8 cellular contexts compared by ENCODE assay signal in genomic region chr13:24693862-24694471, GRCh38. TPM values are rescaled to one million over a fixed set of nuclear protein-coding genes. Genes with fewer than 3 reads are reported as not detected.
DNase-seq lines count a peak whose midpoint lies in the region; ATAC-seq and TF ChIP-seq lines count a peak whose summit lies in the region.

No MANE protein-coding gene starts in this region.

- H3K27ac Mint-ChIP-seq in activated naive CD4-positive, alpha-beta T cell treated with anti-CD3 and anti-CD28 coated beads, Interleukin-2, amount 50 U/mL, for 24 hours: no peak overlapping the region

- no peak for DNase-seq in AG04449 (ENCODE audit: low read depth, low spot score)
- DNase-seq in HUDEP-2 (lab: John Stamatoyannopoulos, UW; ENCODE audit: unreplicated experiment in 76 of 76): peak in 51 of 76 experiments; percentile 1 to 70 (median 26)
- DNase-seq in NOMO-1 treated with DMSO at 0.1 percent for 48 hours (lab: John Stamatoyannopoulos, UW; ENCODE audit: unreplicated experiment): peak; percentile 59
- peak; percentile 64 to 86 for DNase-seq in cardiac muscle cell (ENCODE audit: low read depth in 1 of 2, low spot score in 1 of 2)
- no peak for DNase-seq in retinal pigment epithelial cell (ENCODE audit: low read depth)

- H3K36me3 ChIP-seq in cardiac muscle cell: no peaks in the 10 kb centered on the region

- no peaks in the 10 kb centered on the region for H3K9me3 ChIP-seq in cardiac muscle cell (ENCODE audit: low read depth)

- H3K4me1 ChIP-seq in cardiac muscle cell (ENCODE audit: low read depth): no peaks in the 10 kb centered on the region

- H3K4me1 Mint-ChIP-seq in activated naive CD4-positive, alpha-beta T cell treated with anti-CD3 and anti-CD28 coated beads, Interleukin-2, amount 50 U/mL, for 24 hours: peaks cover 6% of the 10 kb centered on the region

- H3K36me3 Mint-ChIP-seq in activated naive CD4-positive, alpha-beta T cell treated with anti-CD3 and anti-CD28 coated beads, Interleukin-2, amount 50 U/mL, for 24 hours: no peaks in the 10 kb centered on the region

- no peak overlapping the region for H3K27ac ChIP-seq in cardiac muscle cell

- TF ChIP-seq CTCF in AG04449 (IDR thresholded peaks at IDR 0.05; ENCODE audit: insufficient read depth, low read length, missing control alignments): peak; percentile 51
- TF ChIP-seq CTCF in GM12874 (IDR thresholded peaks at IDR 0.05; ENCODE audit: insufficient read depth, low read depth, low read length): peak; percentile 74
- TF ChIP-seq CTCF in cardiac muscle cell (IDR thresholded peaks at IDR 0.05; ENCODE audit: low read depth, low read length): peak; percentile 70
- TF ChIP-seq CTCF in retinal pigment epithelial cell (conservative IDR thresholded peaks at IDR 0.05; ENCODE audit: low read depth, low read length): peak; percentile 87

- no peaks in the 10 kb centered on the region for H3K9me3 Mint-ChIP-seq in activated naive CD4-positive, alpha-beta T cell treated with anti-CD3 and anti-CD28 coated beads, Interleukin-2, amount 50 U/mL, for 24 hours

- POLR2A ChIA-PET in AG04449 (lab: Yijun Ruan, JAX): no interaction called here

- H3K27me3 ChIP-seq in cardiac muscle cell: no peaks in the 10 kb centered on the region

- H3K4me3 Mint-ChIP-seq in activated naive CD4-positive, alpha-beta T cell treated with anti-CD3 and anti-CD28 coated beads, Interleukin-2, amount 50 U/mL, for 24 hours: peak overlapping the region; percentile 31

- H3K27me3 Mint-ChIP-seq in activated naive CD4-positive, alpha-beta T cell treated with anti-CD3 and anti-CD28 coated beads, Interleukin-2, amount 50 U/mL, for 24 hours: peaks cover 21% of the 10 kb centered on the region

- ATAC-seq in GM19452 (IDR thresholded peaks at IDR 0.05; ENCODE audit: unreplicated experiment): no peak

- no peak overlapping the region for H3K4me3 ChIP-seq in AG04449 (ENCODE audit: low read depth, low read length)
- H3K4me3 ChIP-seq in cardiac muscle cell: no peak overlapping the region
- no peak overlapping the region for H3K4me3 ChIP-seq in retinal pigment epithelial cell (ENCODE audit: low read length)

- CTCF ChIA-PET in AG04449 (lab: Yijun Ruan, JAX): interaction anchor here (0.8 to 2.5 kb wide), 7 partner anchors 9 to 87 kb away, joined by 3 to 9 read pairs (median 3); no protein-coding TSS in a partner anchor

RNA-seq across cellular contexts. Expression of gene ATP12A, which starts 13.8 kb away (rescaled TPM):
- not detected in 2 replicates for total RNA-seq in cardiac muscle cell
- polyA plus RNA-seq in cardiac muscle cell: not detected in 2 replicates

Comparison
In these comparisons a context has a peak if more than half of its experiments do, and no peak if none do; other contexts are left out.
1. DNase-seq: peak in HUDEP-2 (51 of 76), NOMO-1 treated with DMSO at 0.1 percent for 48 hours (single experiment) and cardiac muscle cell (2 of 2); none in AG04449 (single experiment) and retinal pigment epithelial cell (single experiment).
2. Peak in every context shown above with its lines, with median percentiles within 50 percentile points of each other: CTCF ChIP-seq.